Comparison of ENCODE assay signal across 8 cellular contexts in genomic region chr7:4753610-4754432, GRCh38. TPM values are rescaled to one million over a fixed set of nuclear protein-coding genes. Genes with fewer than 3 reads are reported as not detected.
A peak's percentile ranks its signal among the peaks of the same experiment; 100 is the strongest.
DNase-seq lines count a peak whose midpoint lies in the region; ATAC-seq and TF ChIP-seq lines count a peak whose summit lies in the region.

No MANE protein-coding gene starts in this region.

- H3K9ac ChIP-seq in KMS-11 (no peak overlapping the region), adipocyte (ENCODE audit: low read length) (no peak overlapping the region)

- H3K36me3 ChIP-seq in KMS-11 (ENCODE audit: insufficient read depth), result no peaks in the 10 kb centered on the region
- peaks cover 71% of the 10 kb centered on the region for H3K36me3 ChIP-seq in adipocyte (ENCODE audit: control insufficient read depth, insufficient read depth, low read length, severe bottlenecking)
- peaks cover 42% of the 10 kb centered on the region for H3K36me3 ChIP-seq in right atrium auricular region

- peak; percentile 48 for DNase-seq in EL
- DNase-seq in T follicular helper cell (ENCODE audit: low read depth), result peak; percentile 78
- DNase-seq in adipocyte (ENCODE audit: low read depth), result peak; percentile 71
- DNase-seq in right atrium auricular region (ENCODE audit: low spot score), result peak; percentile 73
- peak; percentile 90 for DNase-seq in sciatic nerve (ENCODE audit: low spot score)
- DNase-seq in OCI-M2 (lab: John Stamatoyannopoulos, UW; ENCODE audit: unreplicated experiment), result no peak

- intact Hi-C loops in sciatic nerve (cut with DNase I), result loop anchor here (10.0 kb wide), 1 partner anchor 69 kb away; the partner anchor contains the start of gene FOXK1

- H3K4me1 ChIP-seq in KMS-11 (ENCODE audit: low read depth, poor library complexity, severe bottlenecking) (no peaks in the 10 kb centered on the region), adipocyte (ENCODE audit: control insufficient read depth, insufficient read depth, low read length) (no peaks in the 10 kb centered on the region), right atrium auricular region (peaks cover 0 to 9% of the 10 kb centered on the region in 2 donors)

- no peaks in the 10 kb centered on the region for H3K27me3 ChIP-seq in KMS-11 (ENCODE audit: insufficient read depth, low read depth)
- no peaks in the 10 kb centered on the region for H3K27me3 ChIP-seq in adipocyte (replicated peaks; ENCODE audit: control insufficient read depth, insufficient read depth, low read length)
- H3K27me3 ChIP-seq in right atrium auricular region, result no peaks in the 10 kb centered on the region

- no peak overlapping the region for H3K4me2 ChIP-seq in KMS-11

- H3K4me3 ChIP-seq in KMS-11 (IDR thresholded peaks at IDR 0.05; ENCODE audit: insufficient read depth, low read depth, low read length) (no peak overlapping the region), adipocyte (ENCODE audit: low read length) (no peak overlapping the region), right atrium auricular region (no peak overlapping the region)

- no peaks in the 10 kb centered on the region for H3K9me3 ChIP-seq in adipocyte (ENCODE audit: control insufficient read depth, low read length)
- H3K9me3 ChIP-seq in right atrium auricular region, result no peaks in the 10 kb centered on the region

- H4K20me1 ChIP-seq in KMS-11 (ENCODE audit: insufficient read depth), result no peaks in the 10 kb centered on the region

- ATAC-seq in GM21723 (IDR thresholded peaks at IDR 0.05; ENCODE audit: unreplicated experiment) (peak; percentile 82), sciatic nerve (peak; percentile 85)

- peaks cover 36% of the 10 kb centered on the region for H3K79me2 ChIP-seq in KMS-11 (ENCODE audit: insufficient read depth, low read depth)

- TF ChIP-seq CTCF in KMS-11 (conservative IDR thresholded peaks at IDR 0.05; ENCODE audit: low read depth, low read length) (peak; percentile 73), right atrium auricular region (IDR thresholded peaks at IDR 0.05) (peak; percentile 89 to 95)

- H3K27ac ChIP-seq in KMS-11 (no peak overlapping the region), right atrium auricular region (no peak overlapping the region)

- no peak overlapping the region for H2AFZ ChIP-seq in KMS-11 (ENCODE audit: low read depth)

RNA-seq across cellular contexts. Expression of gene AP5Z1, which starts 21.6 kb away (rescaled TPM):
- total RNA-seq in right atrium auricular region (1 to 10 TPM; 7.5 to 9.2 TPM), sciatic nerve (36.2 TPM)
